ENCODE assay signal across 3 cellular contexts in the genomic region with DNA sequence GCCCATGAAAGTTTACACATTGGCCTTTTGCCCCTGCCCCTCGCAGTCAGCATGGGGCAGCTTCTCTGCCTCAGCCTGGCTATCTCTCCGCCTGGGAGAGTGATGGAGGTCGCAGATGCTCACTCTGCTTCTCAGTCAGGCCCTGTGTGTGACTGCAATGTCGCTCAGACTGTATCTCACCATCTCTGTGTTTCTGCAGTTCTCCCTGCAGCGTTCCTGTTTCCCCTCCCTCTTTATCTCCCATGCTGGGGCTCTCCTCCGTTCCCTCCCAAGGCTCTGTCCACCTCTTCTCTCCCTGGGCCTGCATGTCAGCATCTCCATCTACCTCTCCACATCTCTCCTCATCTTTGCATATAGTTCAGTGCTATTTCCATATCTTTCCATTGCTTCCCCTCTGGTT.
TF ChIP-seq lines count a peak whose summit lies in the region.

No MANE protein-coding gene starts in this region.

TF ChIP-seq in SK-N-SH, 30 proteins besides CTCF, POLR2A, EP300 and RAD21:
- TF ChIP-seq RXRA (IDR thresholded peaks at IDR 0.05; ENCODE audit: borderline replicate concordance, low read depth), result no peak
- TF ChIP-seq GATA2 (CRISPR knock-in tag; IDR thresholded peaks at IDR 0.05), result peak; percentile 53

TF ChIP-seq in SK-N-SH treated with all-trans-retinoic acid at 6 μM for 48 hours, 23 proteins besides CTCF, POLR2A, EP300 and RAD21:
- no peak for TF ChIP-seq ESRRG (CRISPR knock-in tag; IDR thresholded peaks at IDR 0.05)
- TF ChIP-seq, protein P1, sequence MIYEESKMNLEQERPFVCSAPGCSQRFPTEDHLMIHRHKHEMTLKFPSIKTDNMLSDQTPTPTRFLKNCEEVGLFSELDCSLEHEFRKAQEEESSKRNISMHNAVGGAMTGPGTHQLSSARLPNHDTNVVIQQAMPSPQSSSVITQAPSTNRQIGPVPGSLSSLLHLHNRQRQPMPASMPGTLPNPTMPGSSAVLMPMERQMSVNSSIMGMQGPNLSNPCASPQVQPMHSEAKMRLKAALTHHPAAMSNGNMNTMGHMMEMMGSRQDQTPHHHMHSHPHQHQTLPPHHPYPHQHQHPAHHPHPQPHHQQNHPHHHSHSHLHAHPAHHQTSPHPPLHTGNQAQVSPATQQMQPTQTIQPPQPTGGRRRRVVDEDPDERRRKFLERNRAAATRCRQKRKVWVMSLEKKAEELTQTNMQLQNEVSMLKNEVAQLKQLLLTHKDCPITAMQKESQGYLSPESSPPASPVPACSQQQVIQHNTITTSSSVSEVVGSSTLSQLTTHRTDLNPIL (CRISPR knock-in tag; IDR thresholded peaks at IDR 0.05; ENCODE audit: low read depth), result no peak
- TF ChIP-seq BACH2 (CRISPR knock-in tag; IDR thresholded peaks at IDR 0.05; ENCODE audit: borderline replicate concordance), result no peak
- TF ChIP-seq RARB (CRISPR knock-in tag; IDR thresholded peaks at IDR 0.05), result no peak
- TF ChIP-seq ZNF565 (CRISPR knock-in tag; conservative IDR thresholded peaks at IDR 0.05; ENCODE audit: low read depth), result no peak
- TF ChIP-seq ZNF70 (CRISPR knock-in tag; IDR thresholded peaks at IDR 0.05), result no peak
- TF ChIP-seq ZNF8 (CRISPR knock-in tag; IDR thresholded peaks at IDR 0.05), result no peak
- TF ChIP-seq ISL1 (CRISPR knock-in tag; IDR thresholded peaks at IDR 0.05), result no peak
- no peak for TF ChIP-seq ZFP30 (CRISPR knock-in tag; IDR thresholded peaks at IDR 0.05)
- TF ChIP-seq TOX (CRISPR knock-in tag; IDR thresholded peaks at IDR 0.05; ENCODE audit: borderline replicate concordance), result no peak
- no peak for TF ChIP-seq SNAI2 (CRISPR knock-in tag; IDR thresholded peaks at IDR 0.05)
- TF ChIP-seq ZFP3 (CRISPR knock-in tag; IDR thresholded peaks at IDR 0.05), result no peak
- no peak for TF ChIP-seq CSDC2 (CRISPR knock-in tag; IDR thresholded peaks at IDR 0.05)
- TF ChIP-seq, protein P2, sequence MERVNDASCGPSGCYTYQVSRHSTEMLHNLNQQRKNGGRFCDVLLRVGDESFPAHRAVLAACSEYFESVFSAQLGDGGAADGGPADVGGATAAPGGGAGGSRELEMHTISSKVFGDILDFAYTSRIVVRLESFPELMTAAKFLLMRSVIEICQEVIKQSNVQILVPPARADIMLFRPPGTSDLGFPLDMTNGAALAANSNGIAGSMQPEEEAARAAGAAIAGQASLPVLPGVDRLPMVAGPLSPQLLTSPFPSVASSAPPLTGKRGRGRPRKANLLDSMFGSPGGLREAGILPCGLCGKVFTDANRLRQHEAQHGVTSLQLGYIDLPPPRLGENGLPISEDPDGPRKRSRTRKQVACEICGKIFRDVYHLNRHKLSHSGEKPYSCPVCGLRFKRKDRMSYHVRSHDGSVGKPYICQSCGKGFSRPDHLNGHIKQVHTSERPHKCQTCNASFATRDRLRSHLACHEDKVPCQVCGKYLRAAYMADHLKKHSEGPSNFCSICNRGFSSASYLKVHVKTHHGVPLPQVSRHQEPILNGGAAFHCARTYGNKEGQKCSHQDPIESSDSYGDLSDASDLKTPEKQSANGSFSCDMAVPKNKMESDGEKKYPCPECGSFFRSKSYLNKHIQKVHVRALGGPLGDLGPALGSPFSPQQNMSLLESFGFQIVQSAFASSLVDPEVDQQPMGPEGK (CRISPR knock-in tag; IDR thresholded peaks at IDR 0.05; ENCODE audit: borderline replicate concordance), result no peak
- no peak for TF ChIP-seq ZC3H10 (CRISPR knock-in tag; IDR thresholded peaks at IDR 0.05)
- TF ChIP-seq GLIS3 (CRISPR knock-in tag; IDR thresholded peaks at IDR 0.05), result no peak
- no peak for TF ChIP-seq PPARA (CRISPR knock-in tag; IDR thresholded peaks at IDR 0.05; ENCODE audit: borderline replicate concordance)

TF ChIP-seq in H1, 55 proteins besides CTCF, POLR2A, EP300 and RAD21:
- no peak for TF ChIP-seq BCL11A (IDR thresholded peaks at IDR 0.05; ENCODE audit: low read depth in 2 of 2, low read length in 2 of 2)
- TF ChIP-seq KDM4A (IDR thresholded peaks at IDR 0.05; ENCODE audit: low read depth, low read length, severe bottlenecking), result no peak
- TF ChIP-seq ASH2L (IDR thresholded peaks at IDR 0.05; ENCODE audit: low read length), result no peak
- TF ChIP-seq TBP (IDR thresholded peaks at IDR 0.05; ENCODE audit: low read depth, low read length), result no peak
- no peak for TF ChIP-seq TCF12 (IDR thresholded peaks at IDR 0.05; ENCODE audit: low read depth, low read length)
- TF ChIP-seq TAF7 (optimal IDR thresholded peaks at IDR 0.05; ENCODE audit: borderline replicate concordance, low read depth, low read length), result no peak
- TF ChIP-seq CBX8 (IDR thresholded peaks at IDR 0.05; ENCODE audit: borderline replicate concordance, low read depth, low read length), result no peak
- no peak for TF ChIP-seq CHD1 (IDR thresholded peaks at IDR 0.05; ENCODE audit: low read depth, low read length)
- no peak for TF ChIP-seq YY1 (IDR thresholded peaks at IDR 0.05; ENCODE audit: low read depth, low read length)
- TF ChIP-seq, protein P3, sequence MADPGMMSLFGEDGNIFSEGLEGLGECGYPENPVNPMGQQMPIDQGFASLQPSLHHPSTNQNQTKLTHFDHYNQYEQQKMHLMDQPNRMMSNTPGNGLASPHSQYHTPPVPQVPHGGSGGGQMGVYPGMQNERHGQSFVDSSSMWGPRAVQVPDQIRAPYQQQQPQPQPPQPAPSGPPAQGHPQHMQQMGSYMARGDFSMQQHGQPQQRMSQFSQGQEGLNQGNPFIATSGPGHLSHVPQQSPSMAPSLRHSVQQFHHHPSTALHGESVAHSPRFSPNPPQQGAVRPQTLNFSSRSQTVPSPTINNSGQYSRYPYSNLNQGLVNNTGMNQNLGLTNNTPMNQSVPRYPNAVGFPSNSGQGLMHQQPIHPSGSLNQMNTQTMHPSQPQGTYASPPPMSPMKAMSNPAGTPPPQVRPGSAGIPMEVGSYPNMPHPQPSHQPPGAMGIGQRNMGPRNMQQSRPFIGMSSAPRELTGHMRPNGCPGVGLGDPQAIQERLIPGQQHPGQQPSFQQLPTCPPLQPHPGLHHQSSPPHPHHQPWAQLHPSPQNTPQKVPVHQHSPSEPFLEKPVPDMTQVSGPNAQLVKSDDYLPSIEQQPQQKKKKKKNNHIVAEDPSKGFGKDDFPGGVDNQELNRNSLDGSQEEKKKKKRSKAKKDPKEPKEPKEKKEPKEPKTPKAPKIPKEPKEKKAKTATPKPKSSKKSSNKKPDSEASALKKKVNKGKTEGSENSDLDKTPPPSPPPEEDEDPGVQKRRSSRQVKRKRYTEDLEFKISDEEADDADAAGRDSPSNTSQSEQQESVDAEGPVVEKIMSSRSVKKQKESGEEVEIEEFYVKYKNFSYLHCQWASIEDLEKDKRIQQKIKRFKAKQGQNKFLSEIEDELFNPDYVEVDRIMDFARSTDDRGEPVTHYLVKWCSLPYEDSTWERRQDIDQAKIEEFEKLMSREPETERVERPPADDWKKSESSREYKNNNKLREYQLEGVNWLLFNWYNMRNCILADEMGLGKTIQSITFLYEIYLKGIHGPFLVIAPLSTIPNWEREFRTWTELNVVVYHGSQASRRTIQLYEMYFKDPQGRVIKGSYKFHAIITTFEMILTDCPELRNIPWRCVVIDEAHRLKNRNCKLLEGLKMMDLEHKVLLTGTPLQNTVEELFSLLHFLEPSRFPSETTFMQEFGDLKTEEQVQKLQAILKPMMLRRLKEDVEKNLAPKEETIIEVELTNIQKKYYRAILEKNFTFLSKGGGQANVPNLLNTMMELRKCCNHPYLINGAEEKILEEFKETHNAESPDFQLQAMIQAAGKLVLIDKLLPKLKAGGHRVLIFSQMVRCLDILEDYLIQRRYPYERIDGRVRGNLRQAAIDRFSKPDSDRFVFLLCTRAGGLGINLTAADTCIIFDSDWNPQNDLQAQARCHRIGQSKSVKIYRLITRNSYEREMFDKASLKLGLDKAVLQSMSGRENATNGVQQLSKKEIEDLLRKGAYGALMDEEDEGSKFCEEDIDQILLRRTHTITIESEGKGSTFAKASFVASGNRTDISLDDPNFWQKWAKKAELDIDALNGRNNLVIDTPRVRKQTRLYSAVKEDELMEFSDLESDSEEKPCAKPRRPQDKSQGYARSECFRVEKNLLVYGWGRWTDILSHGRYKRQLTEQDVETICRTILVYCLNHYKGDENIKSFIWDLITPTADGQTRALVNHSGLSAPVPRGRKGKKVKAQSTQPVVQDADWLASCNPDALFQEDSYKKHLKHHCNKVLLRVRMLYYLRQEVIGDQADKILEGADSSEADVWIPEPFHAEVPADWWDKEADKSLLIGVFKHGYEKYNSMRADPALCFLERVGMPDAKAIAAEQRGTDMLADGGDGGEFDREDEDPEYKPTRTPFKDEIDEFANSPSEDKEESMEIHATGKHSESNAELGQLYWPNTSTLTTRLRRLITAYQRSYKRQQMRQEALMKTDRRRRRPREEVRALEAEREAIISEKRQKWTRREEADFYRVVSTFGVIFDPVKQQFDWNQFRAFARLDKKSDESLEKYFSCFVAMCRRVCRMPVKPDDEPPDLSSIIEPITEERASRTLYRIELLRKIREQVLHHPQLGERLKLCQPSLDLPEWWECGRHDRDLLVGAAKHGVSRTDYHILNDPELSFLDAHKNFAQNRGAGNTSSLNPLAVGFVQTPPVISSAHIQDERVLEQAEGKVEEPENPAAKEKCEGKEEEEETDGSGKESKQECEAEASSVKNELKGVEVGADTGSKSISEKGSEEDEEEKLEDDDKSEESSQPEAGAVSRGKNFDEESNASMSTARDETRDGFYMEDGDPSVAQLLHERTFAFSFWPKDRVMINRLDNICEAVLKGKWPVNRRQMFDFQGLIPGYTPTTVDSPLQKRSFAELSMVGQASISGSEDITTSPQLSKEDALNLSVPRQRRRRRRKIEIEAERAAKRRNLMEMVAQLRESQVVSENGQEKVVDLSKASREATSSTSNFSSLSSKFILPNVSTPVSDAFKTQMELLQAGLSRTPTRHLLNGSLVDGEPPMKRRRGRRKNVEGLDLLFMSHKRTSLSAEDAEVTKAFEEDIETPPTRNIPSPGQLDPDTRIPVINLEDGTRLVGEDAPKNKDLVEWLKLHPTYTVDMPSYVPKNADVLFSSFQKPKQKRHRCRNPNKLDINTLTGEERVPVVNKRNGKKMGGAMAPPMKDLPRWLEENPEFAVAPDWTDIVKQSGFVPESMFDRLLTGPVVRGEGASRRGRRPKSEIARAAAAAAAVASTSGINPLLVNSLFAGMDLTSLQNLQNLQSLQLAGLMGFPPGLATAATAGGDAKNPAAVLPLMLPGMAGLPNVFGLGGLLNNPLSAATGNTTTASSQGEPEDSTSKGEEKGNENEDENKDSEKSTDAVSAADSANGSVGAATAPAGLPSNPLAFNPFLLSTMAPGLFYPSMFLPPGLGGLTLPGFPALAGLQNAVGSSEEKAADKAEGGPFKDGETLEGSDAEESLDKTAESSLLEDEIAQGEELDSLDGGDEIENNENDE (IDR thresholded peaks at IDR 0.05; ENCODE audit: insufficient replicate concordance, low read length), result no peak
- no peak for TF ChIP-seq GTF2F1 (IDR thresholded peaks at IDR 0.05; ENCODE audit: borderline replicate concordance, low read depth, low read length)
- no peak for TF ChIP-seq BACH1 (IDR thresholded peaks at IDR 0.05; ENCODE audit: low read length)
- TF ChIP-seq, protein P4, sequence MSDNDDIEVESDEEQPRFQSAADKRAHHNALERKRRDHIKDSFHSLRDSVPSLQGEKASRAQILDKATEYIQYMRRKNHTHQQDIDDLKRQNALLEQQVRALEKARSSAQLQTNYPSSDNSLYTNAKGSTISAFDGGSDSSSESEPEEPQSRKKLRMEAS (IDR thresholded peaks at IDR 0.05), result no peak
- TF ChIP-seq RNF2 (IDR thresholded peaks at IDR 0.05; ENCODE audit: borderline replicate concordance, low read depth, low read length, missing control alignments, poor library complexity, severe bottlenecking), result no peak
- no peak for TF ChIP-seq GABPA (IDR thresholded peaks at IDR 0.05; ENCODE audit: borderline replicate concordance, insufficient read depth, low read length)
